ENCODE assay signal across 1 cellular context in the genomic region with DNA sequence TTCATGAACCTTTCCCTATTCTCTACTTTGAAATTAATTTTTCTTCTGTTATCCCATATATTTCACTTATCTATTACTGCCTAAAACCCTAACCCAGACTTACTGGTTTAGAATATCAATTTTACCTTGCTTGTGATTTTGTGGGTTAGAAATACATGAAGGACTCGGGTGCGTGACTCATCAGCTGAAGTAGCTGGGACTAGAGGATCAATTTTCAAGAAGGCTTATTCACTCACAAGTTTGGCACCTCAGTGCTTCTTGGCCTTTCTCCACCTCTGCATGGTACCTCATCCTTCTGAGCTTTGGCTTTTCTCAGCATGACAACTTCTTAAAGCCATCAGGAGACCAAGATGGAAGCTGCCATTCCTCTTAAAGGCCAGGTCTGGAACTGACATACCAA.
TF ChIP-seq lines count a peak whose summit lies in the region.

No MANE protein-coding gene starts in this region.

TF ChIP-seq in Ishikawa, 13 proteins besides CTCF, POLR2A, EP300 and RAD21 (continued from another document):
- TF ChIP-seq, protein P1, sequence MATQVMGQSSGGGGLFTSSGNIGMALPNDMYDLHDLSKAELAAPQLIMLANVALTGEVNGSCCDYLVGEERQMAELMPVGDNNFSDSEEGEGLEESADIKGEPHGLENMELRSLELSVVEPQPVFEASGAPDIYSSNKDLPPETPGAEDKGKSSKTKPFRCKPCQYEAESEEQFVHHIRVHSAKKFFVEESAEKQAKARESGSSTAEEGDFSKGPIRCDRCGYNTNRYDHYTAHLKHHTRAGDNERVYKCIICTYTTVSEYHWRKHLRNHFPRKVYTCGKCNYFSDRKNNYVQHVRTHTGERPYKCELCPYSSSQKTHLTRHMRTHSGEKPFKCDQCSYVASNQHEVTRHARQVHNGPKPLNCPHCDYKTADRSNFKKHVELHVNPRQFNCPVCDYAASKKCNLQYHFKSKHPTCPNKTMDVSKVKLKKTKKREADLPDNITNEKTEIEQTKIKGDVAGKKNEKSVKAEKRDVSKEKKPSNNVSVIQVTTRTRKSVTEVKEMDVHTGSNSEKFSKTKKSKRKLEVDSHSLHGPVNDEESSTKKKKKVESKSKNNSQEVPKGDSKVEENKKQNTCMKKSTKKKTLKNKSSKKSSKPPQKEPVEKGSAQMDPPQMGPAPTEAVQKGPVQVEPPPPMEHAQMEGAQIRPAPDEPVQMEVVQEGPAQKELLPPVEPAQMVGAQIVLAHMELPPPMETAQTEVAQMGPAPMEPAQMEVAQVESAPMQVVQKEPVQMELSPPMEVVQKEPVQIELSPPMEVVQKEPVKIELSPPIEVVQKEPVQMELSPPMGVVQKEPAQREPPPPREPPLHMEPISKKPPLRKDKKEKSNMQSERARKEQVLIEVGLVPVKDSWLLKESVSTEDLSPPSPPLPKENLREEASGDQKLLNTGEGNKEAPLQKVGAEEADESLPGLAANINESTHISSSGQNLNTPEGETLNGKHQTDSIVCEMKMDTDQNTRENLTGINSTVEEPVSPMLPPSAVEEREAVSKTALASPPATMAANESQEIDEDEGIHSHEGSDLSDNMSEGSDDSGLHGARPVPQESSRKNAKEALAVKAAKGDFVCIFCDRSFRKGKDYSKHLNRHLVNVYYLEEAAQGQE (IDR thresholded peaks at IDR 0.05; ENCODE audit: low read depth) = no peak
- no peak for TF ChIP-seq EGR1 (IDR thresholded peaks at IDR 0.05)
